In the genomic region with DNA sequence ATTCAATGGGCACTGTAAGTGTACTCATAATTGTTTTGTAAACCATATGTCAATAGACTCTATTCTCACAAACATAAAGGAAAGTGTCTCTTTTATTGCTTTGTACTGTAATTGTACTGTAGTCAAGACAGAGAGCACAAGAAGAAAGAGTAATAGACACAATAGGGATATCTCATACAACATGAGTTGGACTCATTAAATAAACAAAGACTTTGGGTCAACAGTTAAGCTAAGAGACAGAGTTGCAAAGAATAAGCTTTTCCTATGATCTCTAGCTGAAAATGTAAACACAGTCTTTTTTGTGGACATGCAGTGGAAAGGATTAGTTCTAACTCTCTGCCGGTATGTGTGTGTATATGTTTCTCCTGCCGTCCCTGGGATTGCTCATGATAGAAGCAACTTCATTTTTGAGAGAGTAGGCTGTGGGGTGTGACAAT, we compare ENCODE assay signal across 16 cellular contexts. TPM values are rescaled to one million over a fixed set of nuclear protein-coding genes. Genes with fewer than 3 reads are reported as not detected.
DNase-seq lines count a peak whose midpoint lies in the region; ATAC-seq and TF ChIP-seq lines count a peak whose summit lies in the region.
"Had no signal": no experiment of that assay in that cellular context is flagged by ENCODE, and none has a peak within 500 bp of the region (broad histone marks: within the 10 kb centered on the region; RNA-seq: fewer than 3 reads in every experiment).

No MANE protein-coding gene starts in this region.

- CTCF ChIA-PET in MCF 10A (lab: Yijun Ruan, JAX): interaction anchor here (0.6 to 1.7 kb wide), 5 partner anchors 9 to 180 kb away, joined by 3 to 6 read pairs (median 3); no protein-coding TSS in a partner anchor

- no peaks in the 10 kb centered on the region for H3K4me1 ChIP-seq in breast epithelium
- no peaks in the 10 kb centered on the region for H3K4me1 ChIP-seq in upper lobe of right lung
- H3K4me1 ChIP-seq in ovary (ENCODE audit: insufficient read depth): no peaks in the 10 kb centered on the region

- no peak overlapping the region for H3K4me3 Mint-ChIP-seq in MCF 10A (ENCODE audit: unreplicated experiment)
- H3K4me3 Mint-ChIP-seq: activated T-cell treated with anti-CD3 and anti-CD28 coated beads, Interleukin-2, amount 50 U/mL, for 24 hours had no signal

- peak; percentile 32 for ATAC-seq in upper lobe of right lung
- no peak for ATAC-seq in HG02970 (IDR thresholded peaks at IDR 0.05; ENCODE audit: low FRiP score, unreplicated experiment)
- ATAC-seq: K562 had no signal

- H3K27me3 ChIP-seq in breast epithelium: no peaks in the 10 kb centered on the region
- H3K27me3 ChIP-seq in upper lobe of right lung: no peaks in the 10 kb centered on the region
- H3K27me3 ChIP-seq in ovary: no peaks in the 10 kb centered on the region

- BruUV-seq in MCF 10A (replicated peaks; lab: Mats Ljungman, UMichigan): no TSS peak

- WGBS in ovary, 3 donors: 15 to 47% (median 17%) methylated on average over 2 of the region's 2 CpGs

- peak overlapping the region; percentile 65 for H3K27ac Mint-ChIP-seq in MCF 10A (ENCODE audit: low read depth, unreplicated experiment)
- H3K27ac Mint-ChIP-seq: activated T-cell treated with anti-CD3 and anti-CD28 coated beads, Interleukin-2, amount 50 U/mL, for 24 hours had no signal

- POLR2A ChIA-PET in MCF 10A (lab: Yijun Ruan, JAX): interaction anchor here (0.7 to 2.4 kb wide), 5 partner anchors 9 to 172 kb away, joined by 3 to 12 read pairs (median 6); partner anchors contain the start of gene KYNU

- no peaks in the 10 kb centered on the region for H3K36me3 Mint-ChIP-seq in MCF 10A (ENCODE audit: insufficient read depth, unreplicated experiment)

- H3K4me1 Mint-ChIP-seq in MCF 10A (ENCODE audit: insufficient read depth, unreplicated experiment): peaks cover 46% of the 10 kb centered on the region

- H3K27ac ChIP-seq in breast epithelium (no peak overlapping the region), upper lobe of right lung (peak overlapping the region; percentile 4), ovary (no peak overlapping the region)

- TF ChIP-seq CTCF in MCF 10A (IDR thresholded peaks at IDR 0.05; ENCODE audit: unreplicated experiment) (no peak), breast epithelium (IDR thresholded peaks at IDR 0.05) (no peak), fibroblast of villous mesenchyme (IDR thresholded peaks at IDR 0.05; ENCODE audit: insufficient read depth, low read depth, low read length) (no peak), upper lobe of right lung (IDR thresholded peaks at IDR 0.05) (no peak), ovary (IDR thresholded peaks at IDR 0.05) (no peak)

- DNase-seq in MCF 10A (ENCODE audit: unreplicated experiment): no peak
- no peak for DNase-seq in breast epithelium (ENCODE audit: low spot score in 2 of 2)
- peak; percentile 20 for DNase-seq in SK-MEL-5 (ENCODE audit: low read depth, low spot score)
- peak; percentile 78 for DNase-seq in fibroblast of villous mesenchyme (ENCODE audit: low read depth)
- no peak for DNase-seq in upper lobe of right lung
- no peak for DNase-seq in ovary
- DNase-seq in activated naive CD4-positive, alpha-beta T cell (lab: John Stamatoyannopoulos, UW): no peak
- DNase-seq: activated CD4-positive, alpha-beta T cell treated with anti-CD3 and anti-CD28 coated beads for 4 hours; activated T-cell treated with anti-CD3 and anti-CD28 coated beads, Interleukin-2, amount 50 U/mL, for 24 hours; NCI-H1436 treated with DMSO at 0.1 percent for 48 hours; NCI-H69; occipital lobe; stimulated activated naive CD4-positive, alpha-beta T cell treated with Interleukin-2 at 50 U/mL for 16 hours had no signal

- H3K9me3 Mint-ChIP-seq in MCF 10A (ENCODE audit: unreplicated experiment): no peaks in the 10 kb centered on the region
- H3K9me3 Mint-ChIP-seq: activated T-cell treated with anti-CD3 and anti-CD28 coated beads, Interleukin-2, amount 50 U/mL, for 24 hours had no signal

- TF ChIP-seq POLR2A in breast epithelium (IDR thresholded peaks at IDR 0.05) (no peak), ovary (IDR thresholded peaks at IDR 0.05) (no peak)

- H3K27me3 Mint-ChIP-seq in MCF 10A (ENCODE audit: insufficient read depth, unreplicated experiment): no peaks in the 10 kb centered on the region
- H3K27me3 Mint-ChIP-seq: activated T-cell treated with anti-CD3 and anti-CD28 coated beads, Interleukin-2, amount 50 U/mL, for 24 hours had no signal

- H3K4me3 ChIP-seq in breast epithelium: no peak overlapping the region
- no peak overlapping the region for H3K4me3 ChIP-seq in fibroblast of villous mesenchyme (ENCODE audit: low read depth, low read length)
- H3K4me3 ChIP-seq in upper lobe of right lung: no peak overlapping the region
- H3K4me3 ChIP-seq in ovary: no peak overlapping the region
- H3K4me3 ChIP-seq: K562 had no signal

- H3K9me3 ChIP-seq in breast epithelium: no peaks in the 10 kb centered on the region
- H3K9me3 ChIP-seq in upper lobe of right lung: no peaks in the 10 kb centered on the region
- H3K9me3 ChIP-seq in ovary: no peaks in the 10 kb centered on the region

- H3K36me3 ChIP-seq in breast epithelium (no peaks in the 10 kb centered on the region), upper lobe of right lung (no peaks in the 10 kb centered on the region), ovary (no peaks in the 10 kb centered on the region)

- in situ Hi-C loops in SK-MEL-5 (cut with HindIII; ENCODE audit: low pct_unique_long_range_greater_than_20kb, low sequenced_read_pairs): no loop called here

- no peak for TF ChIP-seq EP300 in ovary (IDR thresholded peaks at IDR 0.05)

- intact Hi-C loops in MCF 10A (cut with micrococcal nuclease) (no loop called here), breast epithelium (cut with DNase I; ENCODE audit: low total_unique reads) (no loop called here), upper lobe of right lung (cut with DNase I) (no loop called here), ovary (cut with DNase I) (loop anchor here in 1 of 4 donors (5.0 kb wide), 1 partner anchor 161 kb away; no protein-coding TSS in a partner anchor)

RNA-seq across cellular contexts. Expression of gene KYNU, which starts 14.0 kb away (rescaled TPM):
- total RNA-seq in MCF 10A (2022): 143 and 160 TPM in 2 replicates
- total RNA-seq in breast epithelium: 10 to 100 TPM in 2 of 3 donors, 1 to 10 TPM in 1; 6.9 to 13.1 (median 11.7) TPM
- 142 and 165 TPM in 2 replicates for total RNA-seq in SK-MEL-5 (2014; rRNA removed; shearing (Covaris generic))
- polyA plus RNA-seq in SK-MEL-5 (2015; cell fraction: cytosol; rRNA removed): 53.6 and 54.2 TPM in 2 replicates
- polyA plus RNA-seq in SK-MEL-5 (2015; cell fraction: nucleus; rRNA removed): 53.9 and 63.5 TPM in 2 replicates
- total RNA-seq in fibroblast of villous mesenchyme: 0.43 and 0.64 TPM in 2 replicates
- total RNA-seq in upper lobe of right lung: 34.5 TPM
- 1 to 10 TPM in 2 of 7 donors, under 1 TPM in 5; 0.46 to 3.2 (median 0.74) TPM for total RNA-seq in ovary
- polyA plus RNA-seq in ovary: 1 to 10 TPM in 1 of 2 donors, under 1 TPM in 1; 0.40 to 2.2 TPM
- total RNA-seq: T-helper 1 cell treated with Interleukin-12 subunit alpha and Interleukin-12 subunit beta and Interleukin-4 antibody, amounts not matched to agents 30 ng/mL and 1 ng/mL, for 36 hours had no signal

Comparison
In these comparisons a context has a peak if more than half of its experiments do, and no peak if none do; other contexts are left out.
1. DNase-seq: peak in SK-MEL-5 (single experiment) and fibroblast of villous mesenchyme (single experiment); none in MCF 10A (single experiment), breast epithelium (0 of 2), upper lobe of right lung (single experiment), ovary (0 of 5) and activated naive CD4-positive, alpha-beta T cell (0 of 4).